Comparison of ENCODE assay signal across 9 cellular contexts in genomic region chr17:56125830-56126819, GRCh38. TPM values are rescaled to one million over a fixed set of nuclear protein-coding genes. Genes with fewer than 3 reads are reported as not detected.
DNase-seq lines count a peak whose midpoint lies in the region; ATAC-seq and TF ChIP-seq lines count a peak whose summit lies in the region.
"Had no signal": no experiment of that assay in that cellular context is flagged by ENCODE, and none has a peak within 500 bp of the region (broad histone marks: within the 10 kb centered on the region; RNA-seq: fewer than 3 reads in every experiment).

No MANE protein-coding gene starts in this region.

- CTCF ChIA-PET in WTC11 (lab: Charles Lee) = interaction anchor here (1.5 to 2.4 kb wide), 2 partner anchors 194 to 351 kb away, joined by 3 to 17 read pairs; no protein-coding TSS in a partner anchor

- no peaks in the 10 kb centered on the region for H3K9me3 Mint-ChIP-seq in WTC11
- H3K9me3 Mint-ChIP-seq: naive thymus-derived CD8-positive, alpha-beta T cell had no signal

- H3K27me3 Mint-ChIP-seq in WTC11 (ENCODE audit: low read depth) = no peaks in the 10 kb centered on the region

- no peaks in the 10 kb centered on the region for H3K36me3 Mint-ChIP-seq in WTC11
- H3K36me3 Mint-ChIP-seq: naive thymus-derived CD8-positive, alpha-beta T cell had no signal

- peak; percentile 76 for TF ChIP-seq CTCF in LNCaP clone FGC (IDR thresholded peaks at IDR 0.05; ENCODE audit: control insufficient read depth, extremely low read depth, insufficient read depth)
- peak; percentile 29; the same call in 1 of the 2 replicates for TF ChIP-seq CTCF in WTC11 (IDR thresholded peaks at IDR 0.05)

- no peak overlapping the region for H3K4me3 Mint-ChIP-seq in WTC11
- H3K4me3 Mint-ChIP-seq: naive thymus-derived CD8-positive, alpha-beta T cell had no signal

- peak; percentile 40 for DNase-seq in GM04504 (ENCODE audit: low read depth)
- DNase-seq in LNCaP clone FGC (ENCODE audit: low read depth) = no peak
- no peak for DNase-seq in WTC11 (ENCODE audit: low spot score)
- no peak for DNase-seq in left lobe of liver (ENCODE audit: low spot score)
- no peak for DNase-seq in 8988T
- no peak for DNase-seq in UCSD-AML1 (lab: John Stamatoyannopoulos, UW; ENCODE audit: unreplicated experiment)
- no peak for DNase-seq in activated CD4-positive, alpha-beta T cell treated with anti-CD3 and anti-CD28 coated beads for 4 hours

- no peak overlapping the region for H3K27ac Mint-ChIP-seq in WTC11

- ATAC-seq in WTC11 = peak; percentile 71
- ATAC-seq in left lobe of liver = peak; percentile 89
- no peak for ATAC-seq in GM21526 (IDR thresholded peaks at IDR 0.05; ENCODE audit: low FRiP score, unreplicated experiment)
- ATAC-seq: naive thymus-derived CD8-positive, alpha-beta T cell had no signal

- POLR2A ChIA-PET in WTC11 (lab: Charles Lee) = no interaction called here

- peaks cover 25% of the 10 kb centered on the region for H3K4me1 Mint-ChIP-seq in WTC11
- H3K4me1 Mint-ChIP-seq: naive thymus-derived CD8-positive, alpha-beta T cell had no signal

- H3K4me3 ChIP-seq in LNCaP clone FGC (ENCODE audit: low read depth, low read length) = no peak overlapping the region

TF ChIP-seq in WTC11, 78 proteins besides CTCF, POLR2A, EP300 and RAD21:
- TF ChIP-seq ZBTB21 (CRISPR knock-in tag; IDR thresholded peaks at IDR 0.05; ENCODE audit: borderline replicate concordance) = no peak
- no peak for TF ChIP-seq ZNF416 (CRISPR knock-in tag; IDR thresholded peaks at IDR 0.05)
- no peak for TF ChIP-seq NR1H2 (CRISPR knock-in tag; IDR thresholded peaks at IDR 0.05)
- TF ChIP-seq FOXP4 (CRISPR knock-in tag; IDR thresholded peaks at IDR 0.05) = no peak
- no peak for TF ChIP-seq EMX1 (CRISPR knock-in tag; IDR thresholded peaks at IDR 0.05)
- no peak for TF ChIP-seq ZNF425 (CRISPR knock-in tag; conservative IDR thresholded peaks at IDR 0.05)
- no peak for TF ChIP-seq NFYB (CRISPR knock-in tag; conservative IDR thresholded peaks at IDR 0.05; ENCODE audit: low read depth)
TF ChIP-seq in WTC11: peak in this region for 0.

RNA-seq across cellular contexts. Expression of gene ANKFN1, which starts 27.1 kb away (rescaled TPM):
- total RNA-seq in WTC11 (2021) (0.11 to 0.24 TPM in 2 of 3 replicates, not detected in the other), left lobe of liver (not detected)
- total RNA-seq: naive thymus-derived CD8-positive, alpha-beta T cell had no signal
